In genomic region chr21:45414396-45415187, GRCh38 we compare ENCODE assay signal across 26 cellular contexts. TPM values are rescaled to one million over a fixed set of nuclear protein-coding genes. Genes with fewer than 3 reads are reported as not detected.
DNase-seq lines count a peak whose midpoint lies in the region; ATAC-seq, FAIRE-seq and TF ChIP-seq lines count a peak whose summit lies in the region.
"Had no signal": no experiment of that assay in that cellular context is flagged by ENCODE, and none has a peak within 500 bp of the region (broad histone marks: within the 10 kb centered on the region; RNA-seq: fewer than 3 reads in every experiment).

No MANE protein-coding gene starts in this region.

- no peak overlapping the region for H3K18ac ChIP-seq in H1 (ENCODE audit: extremely low read depth, low read length)

- H2BK120ac ChIP-seq in H1 (replicated peaks; ENCODE audit: low read depth, low read length) = no peak overlapping the region

- no peak overlapping the region for H2BK20ac ChIP-seq in H1 (ENCODE audit: low read length)

- in situ Hi-C loops in HepG2 (cut with HindIII; ENCODE audit: extremely low pct_ligation_motif_present, low pct_unique_long_range_greater_than_20kb) = no loop called here

- H2AFZ ChIP-seq in H1 (ENCODE audit: low read length) = no peak overlapping the region
- no peak overlapping the region for H2AFZ ChIP-seq in HepG2 (ENCODE audit: low read length)

- no peak overlapping the region for H3K4me3 ChIP-seq in MG63
- H3K4me3 ChIP-seq in H1 (ENCODE audit: extremely low read depth in 1 of 4, insufficient read depth in 2 of 4, low read depth in 3 of 4, low read length in 4 of 4) = no peak overlapping the region
- H3K4me3 ChIP-seq in HepG2 (replicated peaks in 1 of 3; ENCODE audit: insufficient read depth in 1 of 3, low read depth in 2 of 3, low read length in 3 of 3) = no peak overlapping the region
- H3K4me3 ChIP-seq: esophagus squamous epithelium, K562, upper lobe of right lung had no signal

- H3K27me3 ChIP-seq in MG63 = no peaks in the 10 kb centered on the region
- no peaks in the 10 kb centered on the region for H3K27me3 ChIP-seq in H1 (replicated peaks in 1 of 4; ENCODE audit: control insufficient read depth in 3 of 4, extremely low read depth in 1 of 4, insufficient read depth in 3 of 4, low read length in 3 of 4)
- H3K27me3 ChIP-seq in HepG2 (ENCODE audit: control insufficient read depth in 1 of 2, insufficient read depth in 2 of 2, low read length in 2 of 2) = no peaks in the 10 kb centered on the region
- H3K27me3 ChIP-seq: BE2C, esophagus squamous epithelium, upper lobe of right lung had no signal

- DNase-seq in MG63 = peak; percentile 0
- no peak for DNase-seq in H1 (ENCODE audit: low read depth in 1 of 2, low spot score in 2 of 2)
- DNase-seq in HepG2 (ENCODE audit: low spot score) = no peak
- DNase-seq in posterior vena cava (ENCODE audit: low spot score) = peak; percentile 47
- DNase-seq in stimulated activated CD4-positive, alpha-beta T cell treated with anti-CD3 and anti-CD28 coated beads, Interleukin-4, amount 100 ng/mL, for 1 hour = no peak
- DNase-seq in T-cell = no peak
- no peak for DNase-seq in mesothelial cell of epicardium (ENCODE audit: low spot score in 2 of 2, unreplicated experiment in 2 of 2)
- DNase-seq: ACHN; activated CD8-positive, alpha-beta T cell treated with anti-CD3 and anti-CD28 coated beads, Interleukin-2, amount 10 ng/mL, durations not matched to agents 7 days and 5 days; amygdala; DMS 273 treated with DMSO at 0.1 percent for 48 hours; EL; esophagus squamous epithelium; NCI-H345; upper lobe of right lung had no signal

- no peak overlapping the region for H4K5ac ChIP-seq in H1 (ENCODE audit: insufficient read length, low read depth, low read length)

- peaks cover 64 to 72% of the 10 kb centered on the region in 2 experiments for H4K20me1 ChIP-seq in H1 (replicated peaks in 1 of 2; ENCODE audit: control insufficient read depth in 1 of 2, insufficient read depth in 2 of 2, low read length in 2 of 2)
- H4K20me1 ChIP-seq in HepG2 (ENCODE audit: insufficient read depth, low read length) = peaks cover 44% of the 10 kb centered on the region; the same call in 1 of the 2 replicates

- no peaks in the 10 kb centered on the region for H3K9me3 ChIP-seq in MG63
- no peaks in the 10 kb centered on the region for H3K9me3 ChIP-seq in H1 (ENCODE audit: insufficient read depth in 2 of 2, low read depth in 1 of 2, low read length in 1 of 2)
- no peaks in the 10 kb centered on the region for H3K9me3 ChIP-seq in HepG2 (ENCODE audit: low read length)
- H3K9me3 ChIP-seq: BE2C, esophagus squamous epithelium, upper lobe of right lung had no signal

- H3K79me2 ChIP-seq in H1 (ENCODE audit: control insufficient read depth in 1 of 2, insufficient read depth in 2 of 2, low read length in 2 of 2) (peaks cover 60 to 100% of the 10 kb centered on the region in 2 experiments), HepG2 (ENCODE audit: insufficient read depth, low read length) (peaks cover 92% of the 10 kb centered on the region)

- no TSS peak for BruUV-seq in HepG2 (replicated peaks; lab: Mats Ljungman, UMichigan)

- H3K9ac ChIP-seq in H1 (replicated peaks in 1 of 4; ENCODE audit: extremely low read depth in 1 of 4, low read depth in 3 of 4, low read length in 3 of 4) (no peak overlapping the region), HepG2 (ENCODE audit: insufficient read depth, low read depth, low read length) (no peak overlapping the region)

- H4K91ac ChIP-seq in H1 (replicated peaks; ENCODE audit: insufficient read length, low read length) = no peak overlapping the region

- 86% methylated on average over 25 of the region's 25 CpGs; no CpG with 5 or more reads in 1 of the 2 experiments for WGBS in H1 (ENCODE audit: extremely low coverage in 1 of 2, insufficient coverage in 1 of 2, insufficient read length in 1 of 2, insufficient replicate concordance in 2 of 2, low coverage in 1 of 2, low lambda C conversion rate in 2 of 2, missing lambda C conversion rate in 1 of 2), 2 experiments
- WGBS in HepG2 (ENCODE audit: low lambda C conversion rate) = 99% methylated on average over 12 of the region's 25 CpGs

- H3K23ac ChIP-seq in H1 (ENCODE audit: insufficient read length) = no peak overlapping the region

- TF ChIP-seq CTCF in H1 (IDR thresholded peaks at IDR 0.05; ENCODE audit: control extremely low read depth in 1 of 3, insufficient read depth in 1 of 3, low read depth in 1 of 3, low read length in 3 of 3) (no peak), HepG2 (CRISPR knock-in tag; IDR thresholded peaks at IDR 0.05) (no peak), mesothelial cell of epicardium (IDR thresholded peaks at IDR 0.05; ENCODE audit: unreplicated experiment) (no peak)

- H3K4me1 Mint-ChIP-seq in T-cell = no peaks in the 10 kb centered on the region
- peaks cover 63% of the 10 kb centered on the region for H3K4me1 Mint-ChIP-seq in mesothelial cell of epicardium
- H3K4me1 Mint-ChIP-seq: activated naive CD4-positive, alpha-beta T cell treated with anti-CD3 and anti-CD28 coated beads, Interleukin-2, amount 50 U/mL, for 24 hours; CD8-positive, alpha-beta memory T cell had no signal

- peak overlapping the region; percentile 3; the same call in 1 of the 2 replicates for H2BK12ac ChIP-seq in H1 (ENCODE audit: low read depth, low read length)

- no peak overlapping the region for H4K8ac ChIP-seq in H1 (ENCODE audit: extremely low read depth, insufficient read depth, low read length)

- no peaks in the 10 kb centered on the region for H3K23me2 ChIP-seq in H1 (ENCODE audit: low read depth, low read length)

- H3K27ac ChIP-seq in H1 (ENCODE audit: low read depth, low read length) (no peak overlapping the region), HepG2 (ENCODE audit: extremely low read length, insufficient read depth, low read length) (no peak overlapping the region)
- H3K27ac ChIP-seq: upper lobe of right lung had no signal

- FAIRE-seq in H1 (lab: Jason Lieb, UNC) (no peak), HepG2 (lab: Jason Lieb, UNC) (no peak)
- FAIRE-seq: frontal cortex, GM12891, K562, RCC 7860, TTC549 had no signal

- H3K4me2 ChIP-seq in H1 (ENCODE audit: insufficient read depth in 1 of 2, low read depth in 2 of 2, low read length in 2 of 2) = no peak overlapping the region
- no peak overlapping the region for H3K4me2 ChIP-seq in HepG2 (ENCODE audit: low read depth, low read length)

- H3K14ac ChIP-seq in H1 (ENCODE audit: insufficient read length) = no peak overlapping the region

- H3K4me1 ChIP-seq in H1 (replicated peaks in 1 of 4; ENCODE audit: control insufficient read depth in 3 of 4, insufficient read depth in 4 of 4, low read length in 3 of 4) = peaks cover 4 to 52% (median 38%) of the 10 kb centered on the region in 4 experiments
- H3K4me1 ChIP-seq in HepG2 (ENCODE audit: insufficient read depth, low read length) = peaks cover 59% of the 10 kb centered on the region
- H3K4me1 ChIP-seq: upper lobe of right lung had no signal

- H3K4ac ChIP-seq in H1 (replicated peaks; ENCODE audit: insufficient read length, low read depth, low read length) = peak overlapping the region; percentile 19

- no peak for TF ChIP-seq RAD21 in H1 (IDR thresholded peaks at IDR 0.05 in 1 of 2, conservative IDR thresholded peaks at IDR 0.05 in 1 of 2; ENCODE audit: low read depth in 2 of 2, low read length in 2 of 2)
- TF ChIP-seq RAD21 in HepG2 (CRISPR knock-in tag; IDR thresholded peaks at IDR 0.05) = no peak

- no peak overlapping the region; the same call in 1 of the 2 replicates for H2BK5ac ChIP-seq in H1 (ENCODE audit: low read depth, low read length)

- POLR2A ChIA-PET in H1 (lab: Charles Lee; ENCODE audit: partially characterized antibody) = interaction anchor here (1.0 to 3.9 kb wide), 8 partner anchors 8 to 91 kb away, joined by 3 to 17 read pairs (median 3); no protein-coding TSS in a partner anchor
- POLR2A ChIA-PET in HepG2 (lab: Yijun Ruan, JAX) = interaction anchor here (8.9 kb wide), 1 partner anchor 9 kb away, joined by 210 read pairs; no protein-coding TSS in a partner anchor
- POLR2A ChIA-PET in T-cell (lab: Charles Lee) = no interaction called here

- H3K36me3 ChIP-seq in MG63 (no peaks in the 10 kb centered on the region), H1 (ENCODE audit: control insufficient read depth in 2 of 4, insufficient read depth in 4 of 4, low read length in 3 of 4) (no peaks in the 10 kb centered on the region; a peak in 2 of 8 replicates), HepG2 (replicated peaks in 1 of 2; ENCODE audit: control insufficient read depth in 1 of 2, insufficient read depth in 2 of 2, low read length in 2 of 2) (peaks cover 1 to 13% of the 10 kb centered on the region in 2 experiments; a peak in 4 of 5 replicates)
- H3K36me3 ChIP-seq: BE2C, esophagus squamous epithelium, upper lobe of right lung had no signal

- H3K27me3 Mint-ChIP-seq in T-cell = peaks cover 3 to 16% of the 10 kb centered on the region in 2 donors
- no peaks in the 10 kb centered on the region for H3K27me3 Mint-ChIP-seq in mesothelial cell of epicardium (ENCODE audit: low read depth)
- H3K27me3 Mint-ChIP-seq: activated naive CD4-positive, alpha-beta T cell treated with anti-CD3 and anti-CD28 coated beads, Interleukin-2, amount 50 U/mL, for 24 hours had no signal

- no peak overlapping the region for H2AK5ac ChIP-seq in H1 (ENCODE audit: low read depth, low read length)

- no peak overlapping the region for H3K4me3 Mint-ChIP-seq in T-cell
- no peak overlapping the region for H3K4me3 Mint-ChIP-seq in mesothelial cell of epicardium
- H3K4me3 Mint-ChIP-seq: activated CD8-positive, alpha-beta T cell treated with anti-CD3 and anti-CD28 coated beads, Interleukin-2, amount 10 ng/mL, durations not matched to agents 7 days and 5 days; activated naive CD4-positive, alpha-beta T cell treated with anti-CD3 and anti-CD28 coated beads, Interleukin-2, amount 50 U/mL, for 24 hours; CD8-positive, alpha-beta memory T cell; T-helper 1 cell treated with Interleukin-12 subunit alpha and Interleukin-12 subunit beta and Interleukin-4 antibody, amounts not matched to agents 30 μg/mL and 1 μg/mL, for 36 hours had no signal

- intact Hi-C loops in HepG2 (cut with micrococcal nuclease; ENCODE audit: unreplicated experiment) (no loop called here), posterior vena cava (cut with DNase I) (no loop called here)

- H3K9me3 Mint-ChIP-seq in T-cell (no peaks in the 10 kb centered on the region), mesothelial cell of epicardium (no peaks in the 10 kb centered on the region)
- H3K9me3 Mint-ChIP-seq: activated naive CD4-positive, alpha-beta T cell treated with anti-CD3 and anti-CD28 coated beads, Interleukin-2, amount 50 U/mL, for 24 hours; activated T-helper 2 cell treated with anti-CD3 and anti-CD28 coated beads, Interferon-gamma antibody, Interleukin-2, Interleukin-4, amounts not matched to agents 10 μg/mL and 5 μg/mL and 100 μg/mL, durations not matched to agents 14 hours and 24 hours and 36 hours; CD8-positive, alpha-beta memory T cell; T-helper 1 cell treated with Interleukin-12 subunit alpha and Interleukin-12 subunit beta and Interleukin-4 antibody, amounts not matched to agents 30 μg/mL and 1 μg/mL, for 36 hours had no signal

- CTCF ChIA-PET in H1 (lab: Charles Lee; ENCODE audit: partially characterized antibody) (interaction anchor here (0.6 to 4.9 kb wide), 4 partner anchors 25 to 1012 kb away, joined by 3 to 24 read pairs (median 3); no protein-coding TSS in a partner anchor), HepG2 (lab: Yijun Ruan, JAX; ENCODE audit: low intra/inter-chr PET ratio, low total read pairs) (no interaction called here), T-cell (lab: Charles Lee) (no interaction called here)

- H3K27ac Mint-ChIP-seq in T-cell (no peak overlapping the region), mesothelial cell of epicardium (no peak overlapping the region)
- H3K27ac Mint-ChIP-seq: activated CD8-positive, alpha-beta T cell treated with anti-CD3 and anti-CD28 coated beads, Interleukin-2, amount 10 ng/mL, durations not matched to agents 7 days and 5 days; activated naive CD4-positive, alpha-beta T cell treated with anti-CD3 and anti-CD28 coated beads, Interleukin-2, amount 50 U/mL, for 24 hours; activated T-helper 2 cell treated with anti-CD3 and anti-CD28 coated beads, Interferon-gamma antibody, Interleukin-2, Interleukin-4, amounts not matched to agents 10 μg/mL and 5 μg/mL and 100 μg/mL, durations not matched to agents 14 hours and 24 hours and 36 hours; CD8-positive, alpha-beta memory T cell; T-helper 1 cell treated with Interleukin-12 subunit alpha and Interleukin-12 subunit beta and Interleukin-4 antibody, amounts not matched to agents 30 μg/mL and 1 μg/mL, for 36 hours had no signal

- H3K56ac ChIP-seq in H1 (replicated peaks; ENCODE audit: insufficient read length, low read depth, low read length) = no peak overlapping the region

- TF ChIP-seq EP300 in H1 (IDR thresholded peaks at IDR 0.05; ENCODE audit: borderline replicate concordance in 1 of 2, low read depth in 2 of 2, low read length in 2 of 2) (no peak), HepG2 (IDR thresholded peaks at IDR 0.05; ENCODE audit: low read depth in 2 of 2, low read length in 2 of 2) (no peak), HepG2 (CRISPR knock-in tag; IDR thresholded peaks at IDR 0.05; ENCODE audit: borderline replicate concordance) (no peak)

- peaks cover 28% of the 10 kb centered on the region for H3K79me1 ChIP-seq in H1 (ENCODE audit: low read depth, low read length)

- no peak for ATAC-seq in HepG2
- no peak for ATAC-seq in HG02610 (IDR thresholded peaks at IDR 0.05; ENCODE audit: unreplicated experiment)
- ATAC-seq in T-cell (replicated peaks in 1 of 4) = no peak
- ATAC-seq: activated CD8-positive, alpha-beta T cell treated with anti-CD3 and anti-CD28 coated beads, Interleukin-2, amount 10 ng/mL, durations not matched to agents 7 days and 5 days; K562; upper lobe of right lung had no signal

- no peak overlapping the region for H2BK15ac ChIP-seq in H1 (ENCODE audit: low read length)

- TF ChIP-seq POLR2A in H1 (IDR thresholded peaks at IDR 0.05; ENCODE audit: control extremely low read depth in 1 of 2, low read depth in 2 of 2, low read length in 2 of 2) (no peak), HepG2 (IDR thresholded peaks at IDR 0.05; ENCODE audit: insufficient read depth in 1 of 2, low read depth in 2 of 2, low read length in 2 of 2) (no peak)

- H3K36me3 Mint-ChIP-seq in T-cell (no peaks in the 10 kb centered on the region), mesothelial cell of epicardium (no peaks in the 10 kb centered on the region)
- H3K36me3 Mint-ChIP-seq: activated naive CD4-positive, alpha-beta T cell treated with anti-CD3 and anti-CD28 coated beads, Interleukin-2, amount 50 U/mL, for 24 hours; CD8-positive, alpha-beta memory T cell had no signal

RNA-seq across cellular contexts. Expression of gene COL18A1, which starts 9.6 kb away (rescaled TPM):
- 22.4 and 26.4 TPM in 2 replicates for total RNA-seq in MG63 (2014; rRNA removed; shearing (Covaris generic); ENCODE audit: low replicate concordance)
- total RNA-seq in H1 (2021; fragmentation: NEBNext Ultra II Directional; extraction: Animal tissue kit (Norgen Biotek cat#: 25700)) = 201 and 205 TPM in 2 replicates
- 145 and 239 TPM in 2 replicates for polyA plus RNA-seq in H1 (2011; rRNA removed)
- 167 TPM for polyA plus RNA-seq in H1 (2011; cell fraction: cytosol; rRNA removed)
- 627 TPM for polyA plus RNA-seq in H1 (2011; cell fraction: nucleus; rRNA removed)
- polyA plus RNA-seq in H1 (2012, experiment 1 of 2) = 80.5 to 132 TPM (median 130 TPM) in 4 replicates
- 88.9 TPM for polyA plus RNA-seq in H1 (2012, experiment 2 of 2)
- polyA plus RNA-seq in H1 (2013, experiment 1 of 2) = 269 TPM
- 226 TPM for polyA plus RNA-seq in H1 (2013, experiment 2 of 2)
- 30.9 and 31.7 TPM in 2 replicates for polyA minus RNA-seq in H1 (2011; rRNA and poly(A)+ RNA removed)
- polyA minus RNA-seq in H1 (2011; cell fraction: cytosol; rRNA and poly(A)+ RNA removed) = 90.3 TPM
- polyA minus RNA-seq in H1 (2011; cell fraction: nucleus; rRNA and poly(A)+ RNA removed) = 88.2 TPM
- total RNA-seq in HepG2 (2016; rRNA removed; fragmentation: Illumina TruSeq; extraction: Trizol) = 21.2 and 102 TPM in 2 replicates
- total RNA-seq in HepG2 (2016; cell fraction: cytosol; rRNA removed; fragmentation: Illumina TruSeq; extraction: Trizol; ENCODE audit: low read depth) = 5.5 and 5.6 TPM in 2 replicates
- total RNA-seq in HepG2 (2016; cell fraction: insoluble cytoplasmic fraction; rRNA removed; fragmentation: Illumina TruSeq; extraction: Trizol) = 18.4 and 106 TPM in 2 replicates
- total RNA-seq in HepG2 (2016; cell fraction: membrane; rRNA removed; fragmentation: Illumina TruSeq; extraction: Trizol) = 10.8 and 11.6 TPM in 2 replicates
- 122 and 150 TPM in 2 replicates for total RNA-seq in HepG2 (2016; cell fraction: nucleus; rRNA removed; fragmentation: Illumina TruSeq; extraction: Trizol)
- 79.0 and 128 TPM in 2 replicates for polyA plus RNA-seq in HepG2 (2011; rRNA removed)
- polyA plus RNA-seq in HepG2 (2011; cell fraction: cytosol; rRNA removed) = 51.6 and 89.8 TPM in 2 replicates
- polyA plus RNA-seq in HepG2 (2011; cell fraction: nucleus; rRNA removed) = 1,622 and 2,194 TPM in 2 replicates
- 59.0 and 129 TPM in 2 replicates for polyA plus RNA-seq in HepG2 (2012)
- 4.3 and 4.4 TPM in 2 replicates for polyA plus RNA-seq in HepG2 (2016; cell fraction: cytosol; fragmentation: Illumina TruSeq; extraction: Trizol; ENCODE audit: low read depth)
- polyA plus RNA-seq in HepG2 (2016; cell fraction: insoluble cytoplasmic fraction; fragmentation: Illumina TruSeq; extraction: Trizol; ENCODE audit: low read depth) = 20.7 and 26.9 TPM in 2 replicates
- polyA plus RNA-seq in HepG2 (2016; cell fraction: membrane; fragmentation: Illumina TruSeq; extraction: Trizol; ENCODE audit: low read depth) = 5.0 and 6.2 TPM in 2 replicates
- polyA plus RNA-seq in HepG2 (2016; cell fraction: nucleus; fragmentation: Illumina TruSeq; extraction: Trizol; ENCODE audit: insufficient read depth, low read depth) = 308 and 331 TPM in 2 replicates
- polyA minus RNA-seq in HepG2 (2011; rRNA and poly(A)+ RNA removed; ENCODE audit: low replicate concordance) = 0.09 and 44.3 TPM in 2 replicates
- 36.9 and 37.7 TPM in 2 replicates for polyA minus RNA-seq in HepG2 (2011; cell fraction: cytosol; rRNA and poly(A)+ RNA removed)
- polyA minus RNA-seq in HepG2 (2011; cell fraction: nucleus; rRNA and poly(A)+ RNA removed) = 46.7 and 51.1 TPM in 2 replicates
- 100 to 1,000 TPM; 117 to 133 TPM for total RNA-seq in posterior vena cava
- total RNA-seq in T-cell = 10 to 100 TPM in 3 of 5 donors, 1 to 10 TPM in 2; 7.2 to 53.8 (median 10.5) TPM
- 302 to 315 TPM (median 305 TPM) in 3 replicates for total RNA-seq in mesothelial cell of epicardium

Comparison
In these comparisons a context has a peak if more than half of its experiments do, and no peak if none do; other contexts are left out.
1. DNase-seq: peak in MG63 (single experiment) and posterior vena cava (single experiment); none in H1 (0 of 2), HepG2 (single experiment), stimulated activated CD4-positive, alpha-beta T cell treated with anti-CD3 and anti-CD28 coated beads, Interleukin-4, amount 100 ng/mL, for 1 hour (single experiment), T-cell (0 of 34) and mesothelial cell of epicardium (0 of 2).
2. POLR2A ChIA-PET loops: an anchor here in H1 (1.0 to 3.9 kb wide) and HepG2 (8.9 kb wide); none called in T-cell.